8 cellular contexts compared by ENCODE assay signal in the genomic region with DNA sequence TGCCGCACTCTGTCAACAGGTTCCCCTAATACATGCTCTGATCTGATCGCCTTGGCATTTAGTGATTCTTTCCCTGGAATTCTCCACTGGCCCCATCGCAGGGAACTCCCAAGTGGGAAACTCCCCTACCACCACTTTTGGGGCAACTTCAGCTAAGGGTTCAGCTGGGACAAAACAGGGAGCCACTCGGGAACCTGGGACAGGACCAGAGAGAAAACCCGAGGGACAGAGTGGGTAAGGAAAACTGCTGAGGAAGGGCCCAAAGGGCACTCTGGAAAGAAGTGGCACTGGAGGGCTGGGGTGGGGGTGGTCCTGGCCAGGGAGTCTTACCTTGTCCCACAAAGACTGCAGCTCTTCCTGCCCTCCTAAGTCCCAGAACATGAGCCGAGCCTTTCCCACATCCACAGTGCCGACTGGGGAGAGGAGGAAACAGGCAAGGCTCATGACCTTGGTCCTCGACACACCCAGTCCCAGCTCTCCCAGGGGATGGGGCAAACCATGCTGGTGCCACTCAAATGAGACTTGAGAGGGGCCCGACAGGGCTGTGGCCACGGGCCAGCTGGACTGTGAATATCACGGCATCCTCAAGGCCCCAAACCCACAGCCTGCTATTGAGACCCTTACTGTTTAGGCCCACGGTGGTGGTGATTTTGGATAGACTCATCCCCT. TPM values are rescaled to one million over a fixed set of nuclear protein-coding genes. Genes with fewer than 3 reads are reported as not detected.
DNase-seq lines count a peak whose midpoint lies in the region; ATAC-seq and TF ChIP-seq lines count a peak whose summit lies in the region.

No MANE protein-coding gene starts in this region.

- TF ChIP-seq POLR2A in testis (IDR thresholded peaks at IDR 0.05) = no peak

- intact Hi-C loops in testis (cut with DNase I; ENCODE audit: low total_unique reads) = no loop called here

- H3K4me1 Mint-ChIP-seq in activated T-cell treated with anti-CD3 and anti-CD28 coated beads, Interleukin-2, amount 50 U/mL, for 4 hours (ENCODE audit: low read depth) = peaks cover 41% of the 10 kb centered on the region
- peaks cover 14% of the 10 kb centered on the region for H3K4me1 Mint-ChIP-seq in activated T-helper 17 cell treated with anti-CD3 and anti-CD28 coated beads, Interleukin-2, amount 50 U/mL, for 72 hours

- TF ChIP-seq CTCF in kidney epithelial cell (IDR thresholded peaks at IDR 0.05; ENCODE audit: insufficient read depth, low read length, poor library complexity, severe bottlenecking) (no peak), testis (IDR thresholded peaks at IDR 0.05) (no peak)

- H3K4me3 Mint-ChIP-seq in activated T-cell treated with anti-CD3 and anti-CD28 coated beads, Interleukin-2, amount 50 U/mL, for 4 hours = peak overlapping the region; percentile 92
- H3K4me3 Mint-ChIP-seq in activated T-helper 17 cell treated with anti-CD3 and anti-CD28 coated beads, Interleukin-2, amount 50 U/mL, for 72 hours = peak overlapping the region; percentile 95

- WGBS in testis, 2 donors = 54 to 60% methylated on average over 11 to 12 of the region's 12 CpGs

- H3K4me1 ChIP-seq in testis = peaks cover 25% of the 10 kb centered on the region

- H3K9me3 ChIP-seq in testis = no peaks in the 10 kb centered on the region

- no peak for ATAC-seq in activated T-cell treated with anti-CD3 and anti-CD28 coated beads, Interleukin-2, amount 50 U/mL, for 4 hours
- ATAC-seq in activated T-helper 17 cell treated with anti-CD3 and anti-CD28 coated beads, Interleukin-2, amount 50 U/mL, for 72 hours (replicated peaks) = no peak
- no peak for ATAC-seq in HG03354 (IDR thresholded peaks at IDR 0.05; ENCODE audit: poor library complexity, severe bottlenecking, unreplicated experiment)
- no peak for ATAC-seq in GM21723 (IDR thresholded peaks at IDR 0.05; ENCODE audit: unreplicated experiment)

- peak overlapping the region; percentile 76 to 85 for H3K27ac ChIP-seq in testis

- peaks cover 26% of the 10 kb centered on the region for H3K36me3 Mint-ChIP-seq in activated T-cell treated with anti-CD3 and anti-CD28 coated beads, Interleukin-2, amount 50 U/mL, for 4 hours (ENCODE audit: insufficient read depth)
- peaks cover 59% of the 10 kb centered on the region for H3K36me3 Mint-ChIP-seq in activated T-helper 17 cell treated with anti-CD3 and anti-CD28 coated beads, Interleukin-2, amount 50 U/mL, for 72 hours (ENCODE audit: low read depth)

- H3K27ac Mint-ChIP-seq in activated T-helper 17 cell treated with anti-CD3 and anti-CD28 coated beads, Interleukin-2, amount 50 U/mL, for 72 hours = peak overlapping the region; percentile 89

- DNase-seq in activated T-cell treated with anti-CD3 and anti-CD28 coated beads, Interleukin-2, amount 50 U/mL, for 4 hours = no peak
- DNase-seq in activated T-cell treated with anti-CD3 and anti-CD28 coated beads, Interleukin-2, amount 50 U/mL, for 1 hour = no peak
- DNase-seq in kidney epithelial cell (ENCODE audit: low read depth) = no peak
- no peak for DNase-seq in testis
- DNase-seq in SHP77 treated with DMSO at 0.1 percent for 48 hours (lab: John Stamatoyannopoulos, UW) = no peak

- no peaks in the 10 kb centered on the region for H3K27me3 Mint-ChIP-seq in activated T-cell treated with anti-CD3 and anti-CD28 coated beads, Interleukin-2, amount 50 U/mL, for 4 hours (ENCODE audit: low read depth)
- H3K27me3 Mint-ChIP-seq in activated T-helper 17 cell treated with anti-CD3 and anti-CD28 coated beads, Interleukin-2, amount 50 U/mL, for 72 hours = no peaks in the 10 kb centered on the region

- peak overlapping the region; percentile 67 for H3K4me3 ChIP-seq in kidney epithelial cell (ENCODE audit: low read depth, low read length)
- H3K4me3 ChIP-seq in testis = no peak overlapping the region

- H3K27me3 ChIP-seq in kidney epithelial cell (ENCODE audit: control insufficient read depth, insufficient read depth, low read length) (no peaks in the 10 kb centered on the region), testis (no peaks in the 10 kb centered on the region)

- no peaks in the 10 kb centered on the region for H3K9me3 Mint-ChIP-seq in activated T-cell treated with anti-CD3 and anti-CD28 coated beads, Interleukin-2, amount 50 U/mL, for 4 hours
- no peaks in the 10 kb centered on the region for H3K9me3 Mint-ChIP-seq in activated T-helper 17 cell treated with anti-CD3 and anti-CD28 coated beads, Interleukin-2, amount 50 U/mL, for 72 hours

- H3K36me3 ChIP-seq in kidney epithelial cell (ENCODE audit: control insufficient read depth, insufficient read depth, low read length) (peaks cover 1% of the 10 kb centered on the region), testis (ENCODE audit: low read depth, missing control alignments) (no peaks in the 10 kb centered on the region)

RNA-seq across cellular contexts. Expression of a gene that starts 1.6 kb away (rescaled TPM):
- total RNA-seq in activated T-cell treated with anti-CD3 and anti-CD28 coated beads, Interleukin-2, amount 50 U/mL, for 4 hours = 10 to 100 TPM; 62.1 to 67.1 (median 63.5) TPM
- total RNA-seq in activated T-helper 17 cell treated with anti-CD3 and anti-CD28 coated beads, Interleukin-2, amount 50 U/mL, for 72 hours = 10 to 100 TPM; 43.8 to 55.8 TPM
- total RNA-seq in kidney epithelial cell (47.7 and 56.9 TPM in 2 replicates), testis (10 to 100 TPM; 55.4 to 55.6 TPM)
- 37.8 TPM for polyA plus RNA-seq in testis (ENCODE audit: insufficient read depth, low read depth, low replicate concordance)

RNA-seq across cellular contexts. Expression of a gene that starts 1.7 kb away (rescaled TPM):
- 10 to 100 TPM; 38.1 to 43.9 (median 42.0) TPM for total RNA-seq in activated T-cell treated with anti-CD3 and anti-CD28 coated beads, Interleukin-2, amount 50 U/mL, for 4 hours
- 10 to 100 TPM; 18.3 to 24.7 TPM for total RNA-seq in activated T-helper 17 cell treated with anti-CD3 and anti-CD28 coated beads, Interleukin-2, amount 50 U/mL, for 72 hours
- total RNA-seq in kidney epithelial cell (39.8 and 42.6 TPM in 2 replicates), testis (10 to 100 TPM; 53.1 to 57.3 TPM)
- polyA plus RNA-seq in testis (ENCODE audit: insufficient read depth, low read depth, low replicate concordance) = 43.1 TPM

RNA-seq across cellular contexts. Expression of a gene that starts 9.7 kb away (rescaled TPM):
- total RNA-seq in activated T-cell treated with anti-CD3 and anti-CD28 coated beads, Interleukin-2, amount 50 U/mL, for 4 hours = under 1 TPM in 1 of 3 donors, not detected in 2; 0.47 TPM
- not detected for total RNA-seq in activated T-helper 17 cell treated with anti-CD3 and anti-CD28 coated beads, Interleukin-2, amount 50 U/mL, for 72 hours
- total RNA-seq in kidney epithelial cell (97.0 and 119 TPM in 2 replicates), testis (10 to 100 TPM; 26.2 to 30.5 TPM)
- polyA plus RNA-seq in testis (ENCODE audit: insufficient read depth, low read depth, low replicate concordance) = 3.0 TPM

RNA-seq across cellular contexts. Expression of a gene that starts 30.3 kb away (rescaled TPM):
- total RNA-seq in activated T-cell treated with anti-CD3 and anti-CD28 coated beads, Interleukin-2, amount 50 U/mL, for 4 hours = 10 to 100 TPM in 1 of 3 donors, 1 to 10 TPM in 2; 7.1 to 10.4 (median 9.3) TPM
- total RNA-seq in activated T-helper 17 cell treated with anti-CD3 and anti-CD28 coated beads, Interleukin-2, amount 50 U/mL, for 72 hours = 10 to 100 TPM in 1 of 2 donors, 1 to 10 TPM in 1; 9.8 to 24.8 TPM
- total RNA-seq in kidney epithelial cell (9.4 and 14.0 TPM in 2 replicates), testis (10 to 100 TPM; 41.4 to 47.4 TPM)
- 5.6 TPM for polyA plus RNA-seq in testis (ENCODE audit: insufficient read depth, low read depth, low replicate concordance)

RNA-seq across cellular contexts. Expression of a gene that starts 33.4 kb away (rescaled TPM):
- total RNA-seq in activated T-cell treated with anti-CD3 and anti-CD28 coated beads, Interleukin-2, amount 50 U/mL, for 4 hours = 10 to 100 TPM; 17.2 to 18.1 (median 17.3) TPM
- 10 to 100 TPM; 30.5 to 35.1 TPM for total RNA-seq in activated T-helper 17 cell treated with anti-CD3 and anti-CD28 coated beads, Interleukin-2, amount 50 U/mL, for 72 hours
- total RNA-seq in kidney epithelial cell (50.2 and 91.1 TPM in 2 replicates), testis (100 to 1,000 TPM; 123 to 141 TPM)
- polyA plus RNA-seq in testis (ENCODE audit: insufficient read depth, low read depth, low replicate concordance) = 64.4 TPM

Comparison
In these comparisons a context has a peak if more than half of its experiments do, and no peak if none do; other contexts are left out.
1. RNA of a gene that starts 9.7 kb away (total RNA-seq): 97.0 to 119 TPM in kidney epithelial cell and 26.2 to 30.5 TPM in testis; not detected in activated T-helper 17 cell treated with anti-CD3 and anti-CD28 coated beads, Interleukin-2, amount 50 U/mL, for 72 hours and 0.47 TPM in activated T-cell treated with anti-CD3 and anti-CD28 coated beads, Interleukin-2, amount 50 U/mL, for 4 hours; every median in the first group is over 10 times any median in the second.